20 cellular contexts compared by ENCODE assay signal in the genomic region with DNA sequence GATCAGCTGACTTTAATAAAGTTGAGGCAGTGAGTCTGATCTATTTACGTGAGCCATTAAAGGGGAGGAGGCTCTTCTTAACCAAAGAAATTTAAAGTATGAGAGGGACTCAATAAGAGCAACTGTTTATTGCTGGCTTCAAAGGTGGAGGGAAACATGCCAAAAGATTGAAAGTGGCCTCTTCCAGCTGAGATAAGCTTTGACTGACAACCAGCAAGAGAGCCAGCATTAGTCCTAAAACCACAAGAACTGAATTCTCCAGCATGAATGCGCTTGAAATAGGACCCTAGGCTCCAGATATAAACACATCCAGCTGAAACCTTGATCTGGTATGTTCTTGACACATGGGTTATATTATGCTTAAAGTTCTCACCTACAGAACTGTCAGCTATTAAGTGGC.
DNase-seq lines count a peak whose midpoint lies in the region; TF ChIP-seq lines count a peak whose summit lies in the region.
"Had no signal": no experiment of that assay in that cellular context is flagged by ENCODE, and none has a peak within 500 bp of the region (broad histone marks: within the 10 kb centered on the region; RNA-seq: fewer than 3 reads in every experiment).

No MANE protein-coding gene starts in this region.

- H3K9ac ChIP-seq in mammary epithelial cell (ENCODE audit: insufficient read depth, low read length) (no peak overlapping the region), adipocyte (ENCODE audit: low read length) (no peak overlapping the region), smooth muscle cell (ENCODE audit: low read depth) (no peak overlapping the region)

- H4K20me1 ChIP-seq in mammary epithelial cell (ENCODE audit: insufficient read depth, low read length) (no peaks in the 10 kb centered on the region), smooth muscle cell (ENCODE audit: low read depth) (no peaks in the 10 kb centered on the region)

- H3K9me3 ChIP-seq in mammary epithelial cell (replicated peaks; ENCODE audit: insufficient read depth, low read length), result no peaks in the 10 kb centered on the region
- H3K9me3 ChIP-seq in adipocyte (ENCODE audit: control insufficient read depth, low read length), result peaks cover 4% of the 10 kb centered on the region
- no peaks in the 10 kb centered on the region for H3K9me3 ChIP-seq in smooth muscle cell (replicated peaks; ENCODE audit: low read depth)
- no peaks in the 10 kb centered on the region for H3K9me3 ChIP-seq in testis
- H3K9me3 ChIP-seq: psoas muscle, suprapubic skin had no signal

- DNase-seq in mammary epithelial cell, result no peak
- no peak for DNase-seq in MCF 10A (ENCODE audit: unreplicated experiment)
- DNase-seq in adipocyte (ENCODE audit: low read depth), result peak; percentile 30
- DNase-seq in glomerular visceral epithelial cell (ENCODE audit: extremely low spot score), result peak; percentile 50
- no peak for DNase-seq in smooth muscle cell (lab: John Stamatoyannopoulos, UW; ENCODE audit: unreplicated experiment)
- no peak for DNase-seq in activated CD4-positive, CD25-positive, alpha-beta regulatory T cell (lab: John Stamatoyannopoulos, UW)
- no peak for DNase-seq in testis
- DNase-seq in DMS153 treated with DMSO at 0.1 percent for 48 hours (lab: John Stamatoyannopoulos, UW; ENCODE audit: unreplicated experiment), result no peak
- DNase-seq: activated CD4-positive, CD25-positive, alpha-beta regulatory T cell treated with anti-CD3 and anti-CD28 coated beads, Interleukin-2, amount 50 U/mL, for 72 hours; CD8-positive, alpha-beta T cell; naive B cell; NCI-H2081; NCI-H69; psoas muscle; stimulated activated CD4-positive, alpha-beta T cell treated with anti-CD3 and anti-CD28 coated beads, Interleukin-1b, Interleukin-23, amount 100 ng/mL, for 48 hours had no signal

- CTCF ChIA-PET in mammary epithelial cell (lab: Charles Lee; ENCODE audit: low non-redundant PET) (no interaction called here), MCF 10A (lab: Yijun Ruan, JAX) (interaction anchor here (1.7 kb wide), 1 partner anchor 21 kb away, joined by 5 read pairs; no protein-coding TSS in a partner anchor)

- peaks cover 36% of the 10 kb centered on the region for H3K4me1 Mint-ChIP-seq in MCF 10A (ENCODE audit: insufficient read depth, unreplicated experiment)
- H3K4me1 Mint-ChIP-seq: central memory CD8-positive, alpha-beta T cell; naive B cell had no signal

- H3K27me3 ChIP-seq in mammary epithelial cell (ENCODE audit: insufficient read depth, low read length) (no peaks in the 10 kb centered on the region), adipocyte (replicated peaks; ENCODE audit: control insufficient read depth, insufficient read depth, low read length) (no peaks in the 10 kb centered on the region), smooth muscle cell (ENCODE audit: low read depth) (no peaks in the 10 kb centered on the region), testis (no peaks in the 10 kb centered on the region)
- H3K27me3 ChIP-seq: suprapubic skin had no signal

- no peak overlapping the region for H3K27ac Mint-ChIP-seq in MCF 10A (ENCODE audit: low read depth, unreplicated experiment)
- H3K27ac Mint-ChIP-seq: activated naive CD4-positive, alpha-beta T cell treated with anti-CD3 and anti-CD28 coated beads, Interleukin-2, amount 50 U/mL, for 24 hours; CD8-positive, alpha-beta T cell; naive B cell; T-helper 1 cell treated with Interleukin-12 subunit alpha and Interleukin-12 subunit beta and Interleukin-4 antibody, amounts not matched to agents 30 μg/mL and 1 μg/mL, for 36 hours had no signal

- H3K4me1 ChIP-seq in mammary epithelial cell (ENCODE audit: insufficient read depth, low read length) (peaks cover 39% of the 10 kb centered on the region), adipocyte (ENCODE audit: control insufficient read depth, insufficient read depth, low read length) (peaks cover 27% of the 10 kb centered on the region), smooth muscle cell (ENCODE audit: low read depth) (peaks cover 26% of the 10 kb centered on the region), testis (no peaks in the 10 kb centered on the region)
- H3K4me1 ChIP-seq: psoas muscle, suprapubic skin had no signal

- H3K79me2 ChIP-seq in mammary epithelial cell (ENCODE audit: insufficient read depth, low read length) (no peaks in the 10 kb centered on the region), smooth muscle cell (ENCODE audit: low read depth) (no peaks in the 10 kb centered on the region)

- H3K4me2 ChIP-seq in mammary epithelial cell (ENCODE audit: insufficient read depth, low read depth, low read length) (no peak overlapping the region), smooth muscle cell (peak overlapping the region; percentile 40)

- H3K27ac ChIP-seq in mammary epithelial cell (ENCODE audit: insufficient read depth, low read depth, low read length) (no peak overlapping the region), smooth muscle cell (ENCODE audit: low read depth) (peak overlapping the region; percentile 29), testis (no peak overlapping the region)
- H3K27ac ChIP-seq: 22Rv1, psoas muscle, suprapubic skin had no signal

- BruUV-seq in mammary epithelial cell (replicated peaks; lab: Mats Ljungman, UMichigan) (no TSS peak), MCF 10A (replicated peaks; lab: Mats Ljungman, UMichigan) (no TSS peak)

- H3K4me3 ChIP-seq in mammary epithelial cell (replicated peaks in 1 of 3; ENCODE audit: insufficient read depth in 1 of 3, low read depth in 2 of 3, low read length in 3 of 3), result no peak overlapping the region
- no peak overlapping the region for H3K4me3 ChIP-seq in adipocyte (ENCODE audit: low read length)
- no peak overlapping the region for H3K4me3 ChIP-seq in smooth muscle cell
- H3K4me3 ChIP-seq in testis, result no peak overlapping the region
- H3K4me3 ChIP-seq: psoas muscle, suprapubic skin had no signal

- in situ Hi-C loops in mammary epithelial cell (cut with MboI; ENCODE audit: low sequenced_read_pairs in 2 of 2), result no loop called here

- intact Hi-C loops in mammary epithelial cell (cut with micrococcal nuclease) (no loop called here), MCF 10A (cut with micrococcal nuclease) (no loop called here), testis (cut with DNase I; ENCODE audit: low total_unique reads) (no loop called here)

- H3F3A ChIP-seq in smooth muscle cell (ENCODE audit: low read depth), result peaks cover 8% of the 10 kb centered on the region

- no peak for TF ChIP-seq POLR2A in testis (IDR thresholded peaks at IDR 0.05)

- TF ChIP-seq CTCF in mammary epithelial cell (conservative IDR thresholded peaks at IDR 0.05 in 1 of 2, IDR thresholded peaks at IDR 0.05 in 1 of 2; ENCODE audit: extremely low read depth in 1 of 2, insufficient read depth in 1 of 2, low read depth in 1 of 2, low read length in 2 of 2), result no peak
- TF ChIP-seq CTCF in MCF 10A (IDR thresholded peaks at IDR 0.05; ENCODE audit: unreplicated experiment), result no peak
- TF ChIP-seq CTCF in smooth muscle cell (IDR thresholded peaks at IDR 0.05; ENCODE audit: borderline replicate concordance, insufficient read depth, poor library complexity, severe bottlenecking), result no peak
- TF ChIP-seq CTCF in testis (IDR thresholded peaks at IDR 0.05), result no peak

- H3K27me3 Mint-ChIP-seq in MCF 10A (ENCODE audit: insufficient read depth, unreplicated experiment), result no peaks in the 10 kb centered on the region
- H3K27me3 Mint-ChIP-seq: naive B cell had no signal

- H2AFZ ChIP-seq in mammary epithelial cell (ENCODE audit: low read depth, low read length) (peak overlapping the region; percentile 24), smooth muscle cell (ENCODE audit: low read depth) (peak overlapping the region; percentile 52)

- H3K36me3 Mint-ChIP-seq in MCF 10A (ENCODE audit: insufficient read depth, unreplicated experiment), result no peaks in the 10 kb centered on the region
- H3K36me3 Mint-ChIP-seq: activated naive CD4-positive, alpha-beta T cell treated with anti-CD3 and anti-CD28 coated beads, Interleukin-2, amount 50 U/mL, for 24 hours; CD8-positive, alpha-beta T cell; naive B cell had no signal

- dilution Hi-C loops in mammary epithelial cell (cut with HindIII; ENCODE audit: low sequenced_read_pairs), result no loop called here

- H3K4me3 Mint-ChIP-seq in MCF 10A (ENCODE audit: unreplicated experiment), result no peak overlapping the region
- H3K4me3 Mint-ChIP-seq: activated naive CD4-positive, alpha-beta T cell treated with anti-CD3 and anti-CD28 coated beads, Interleukin-2, amount 50 U/mL, for 24 hours; CD8-positive, alpha-beta T cell; central memory CD8-positive, alpha-beta T cell; naive B cell; T-helper 1 cell treated with Interleukin-12 subunit alpha and Interleukin-12 subunit beta and Interleukin-4 antibody, amounts not matched to agents 30 μg/mL and 1 μg/mL, for 36 hours had no signal

- WGBS in mammary epithelial cell (ENCODE audit: low coverage, missing lambda C conversion rate), result 80% methylated on average over 2 of the region's 2 CpGs
- WGBS in smooth muscle cell (ENCODE audit: low lambda C conversion rate), result 14% methylated on average over 2 of the region's 2 CpGs
- 68 to 70% methylated on average over 2 of the region's 2 CpGs for WGBS in testis, 2 donors

- POLR2A ChIA-PET in MCF 10A (lab: Yijun Ruan, JAX), result no interaction called here

- no peaks in the 10 kb centered on the region for H3K9me3 Mint-ChIP-seq in MCF 10A (ENCODE audit: unreplicated experiment)
- H3K9me3 Mint-ChIP-seq: CD8-positive, alpha-beta T cell; central memory CD8-positive, alpha-beta T cell; T-helper 1 cell treated with Interleukin-12 subunit alpha and Interleukin-12 subunit beta and Interleukin-4 antibody, amounts not matched to agents 30 μg/mL and 1 μg/mL, for 36 hours had no signal

- H3K36me3 ChIP-seq in mammary epithelial cell (ENCODE audit: insufficient read depth, low read length) (no peaks in the 10 kb centered on the region), adipocyte (ENCODE audit: control insufficient read depth, insufficient read depth, low read length, severe bottlenecking) (no peaks in the 10 kb centered on the region), smooth muscle cell (ENCODE audit: low read depth) (no peaks in the 10 kb centered on the region), testis (ENCODE audit: low read depth, missing control alignments) (no peaks in the 10 kb centered on the region)
- H3K36me3 ChIP-seq: suprapubic skin had no signal

Comparison
In these comparisons a context has a peak if more than half of its experiments do, and no peak if none do; other contexts are left out.
1. DNase-seq: peak in adipocyte (single experiment) and glomerular visceral epithelial cell (single experiment); none in mammary epithelial cell (single experiment), MCF 10A (single experiment), smooth muscle cell (single experiment), activated CD4-positive, CD25-positive, alpha-beta regulatory T cell (0 of 4), testis (single experiment) and DMS153 treated with DMSO at 0.1 percent for 48 hours (single experiment).